ENCODE assay signal across 8 cellular contexts in genomic region chr19:3670796-3671679, GRCh38. TPM values are rescaled to one million over a fixed set of nuclear protein-coding genes. Genes with fewer than 3 reads are reported as not detected.
DNase-seq lines count a peak whose midpoint lies in the region; ATAC-seq and TF ChIP-seq lines count a peak whose summit lies in the region.

No MANE protein-coding gene starts in this region.

- peaks cover 58 to 100% (median 98%) of the 10 kb centered on the region in 4 donors for H3K4me1 ChIP-seq in esophagus muscularis mucosa
- H3K4me1 ChIP-seq in vagina, result peaks cover 54% of the 10 kb centered on the region

- no peaks in the 10 kb centered on the region for H3K9me3 ChIP-seq in esophagus muscularis mucosa
- H3K9me3 ChIP-seq in vagina, result no peaks in the 10 kb centered on the region

- H3K36me3 ChIP-seq in esophagus muscularis mucosa, result peaks cover 0 to 17% (median 11%) of the 10 kb centered on the region in 4 donors
- no peaks in the 10 kb centered on the region for H3K36me3 ChIP-seq in vagina

- ATAC-seq in activated CD4-positive, CD25-positive, alpha-beta regulatory T cell treated with anti-CD3 and anti-CD28 coated beads, Interleukin-2, amount 50 U/mL, for 24 hours, result peak; percentile 63
- peak; percentile 46 for ATAC-seq in omental fat pad (ENCODE audit: low FRiP score)

- peak; percentile 24 for TF ChIP-seq EP300 in esophagus muscularis mucosa (IDR thresholded peaks at IDR 0.05)

- TF ChIP-seq POLR2A in esophagus muscularis mucosa (IDR thresholded peaks at IDR 0.05; ENCODE audit: low read depth), result peak; percentile 4
- TF ChIP-seq POLR2A in vagina (IDR thresholded peaks at IDR 0.05), result peak in 1 of 2 donors; percentile 26

- intact Hi-C loops in esophagus muscularis mucosa (cut with DNase I), result no loop called here
- intact Hi-C loops in vagina (cut with DNase I), result no loop called here

- H3K27me3 ChIP-seq in esophagus muscularis mucosa (no peaks in the 10 kb centered on the region), vagina (no peaks in the 10 kb centered on the region)

- WGBS in esophagus muscularis mucosa, result 7% methylated on average over 35 of the region's 45 CpGs

- DNase-seq in CD1c-positive myeloid dendritic cell (ENCODE audit: extremely low spot score), result peak; percentile 77
- peak; percentile 95 for DNase-seq in esophagus muscularis mucosa (ENCODE audit: extremely low spot score)
- peak; percentile 53 for DNase-seq in omental fat pad (ENCODE audit: low spot score)
- DNase-seq in vagina (ENCODE audit: extremely low spot score in 2 of 2), result peak in 1 of 2 donors; percentile 92
- DNase-seq in RPMI8226, result no peak
- no peak for DNase-seq in NCI-H82 treated with DMSO at 0.1 percent for 48 hours (lab: John Stamatoyannopoulos, UW; ENCODE audit: unreplicated experiment)
- DNase-seq in NCI-H2107 (lab: John Stamatoyannopoulos, UW), result no peak

- TF ChIP-seq CTCF in esophagus muscularis mucosa (IDR thresholded peaks at IDR 0.05) (no peak), omental fat pad (IDR thresholded peaks at IDR 0.05) (no peak), vagina (IDR thresholded peaks at IDR 0.05) (no peak)

- peak overlapping the region; percentile 93 to 100 (median 97) for H3K27ac ChIP-seq in esophagus muscularis mucosa (replicated peaks in 1 of 4)
- H3K27ac ChIP-seq in vagina, result peak overlapping the region; percentile 99

- H3K4me3 ChIP-seq in esophagus muscularis mucosa (peak overlapping the region; percentile 47 to 51 (median 49)), vagina (peak overlapping the region; percentile 38 to 47)

RNA-seq across cellular contexts. Expression of gene PIP5K1C, which starts 29.2 kb away (rescaled TPM):
- total RNA-seq in esophagus muscularis mucosa (100 to 1,000 TPM in 2 of 4 donors, 10 to 100 TPM in 2; 73.2 to 180 (median 99.9) TPM), omental fat pad (10 to 100 TPM; 16.1 to 21.1 (median 17.4) TPM), vagina (24.1 TPM)

RNA-seq across cellular contexts. Expression of gene TJP3, which starts 37.1 kb away (rescaled TPM):
- total RNA-seq in esophagus muscularis mucosa (1 to 10 TPM in 1 of 4 donors, under 1 TPM in 2, not detected in 1; 0.06 to 4.2 (median 0.17) TPM), omental fat pad (1 to 10 TPM in 1 of 4 donors, under 1 TPM in 2, not detected in 1; 0.60 to 1.2 (median 0.88) TPM), vagina (17.7 TPM)

RNA-seq across cellular contexts. Expression of gene CACTIN, which starts 44.4 kb away (rescaled TPM):
- 10 to 100 TPM; 28.7 to 45.0 (median 34.2) TPM for total RNA-seq in esophagus muscularis mucosa
- total RNA-seq in omental fat pad, result 10 to 100 TPM; 14.4 to 31.1 (median 22.5) TPM
- 36.3 TPM for total RNA-seq in vagina

Comparison
In these comparisons a context has a peak if more than half of its experiments do, and no peak if none do; other contexts are left out.
1. DNase-seq: peak in CD1c-positive myeloid dendritic cell (single experiment), esophagus muscularis mucosa (single experiment) and omental fat pad (single experiment); none in RPMI8226 (single experiment), NCI-H82 treated with DMSO at 0.1 percent for 48 hours (single experiment) and NCI-H2107 (single experiment).